ENCODE assay signal across 8 cellular contexts in genomic region chr9:97853056-97853843, GRCh38. TPM values are rescaled to one million over a fixed set of nuclear protein-coding genes. Genes with fewer than 3 reads are reported as not detected.
DNase-seq lines count a peak whose midpoint lies in the region; ATAC-seq and TF ChIP-seq lines count a peak whose summit lies in the region.

FOXE1 (plus strand) TSS chr9:97853226; CDS start chr9:97853915, 689 bp downstream.

- no peaks in the 10 kb centered on the region for H3K36me3 Mint-ChIP-seq in activated naive CD8-positive, alpha-beta T cell treated with anti-CD3 and anti-CD28 coated beads, Interleukin-2, amount 50 U/mL, for 24 hours (ENCODE audit: low read depth)
- H3K36me3 Mint-ChIP-seq in memory B cell, result peaks cover 1% of the 10 kb centered on the region

- ATAC-seq in Right ventricle myocardium superior (ENCODE audit: poor library complexity) (no peak), memory B cell (ENCODE audit: low read depth) (peak; percentile 17), upper lobe of left lung (ENCODE audit: low FRiP score in 2 of 2) (peak in 1 of 2 donors; percentile 30), HG02571 (IDR thresholded peaks at IDR 0.05; ENCODE audit: unreplicated experiment) (no peak), GM19395 (IDR thresholded peaks at IDR 0.05; ENCODE audit: unreplicated experiment) (no peak)
- ATAC-seq in activated naive CD8-positive, alpha-beta T cell treated with anti-CD3 and anti-CD28 coated beads, Interleukin-2, amount 50 U/mL, for 24 hours, result no peak

- no peak for TF ChIP-seq EP300 in upper lobe of left lung (IDR thresholded peaks at IDR 0.05)

- H3K4me1 ChIP-seq in cardiac muscle cell (ENCODE audit: low read depth) (no peaks in the 10 kb centered on the region), upper lobe of left lung (peaks cover 34 to 54% (median 39%) of the 10 kb centered on the region in 4 donors)

- H3K4me3 ChIP-seq in cardiac muscle cell (peak within 1 kb of the TSS; percentile 35), upper lobe of left lung (peak within 1 kb of the TSS in 3 of 4 donors; percentile 37 to 45 (median 44))

- H3K4me1 Mint-ChIP-seq in activated naive CD8-positive, alpha-beta T cell treated with anti-CD3 and anti-CD28 coated beads, Interleukin-2, amount 50 U/mL, for 24 hours, result peaks cover 31% of the 10 kb centered on the region
- H3K4me1 Mint-ChIP-seq in memory B cell, result peaks cover 4% of the 10 kb centered on the region

- DNase-seq in cardiac muscle cell (ENCODE audit: low read depth in 1 of 2, low spot score in 1 of 2), result no peak
- no peak for DNase-seq in Right ventricle myocardium superior
- DNase-seq in activated naive CD8-positive, alpha-beta T cell treated with anti-CD3 and anti-CD28 coated beads, Interleukin-2, amount 50 U/mL, for 24 hours, result no peak
- DNase-seq in memory B cell (ENCODE audit: low spot score in 2 of 2), result no peak
- peak in 1 of 2 donors; percentile 78 for DNase-seq in upper lobe of left lung
- no peak for DNase-seq in amygdala (lab: John Stamatoyannopoulos, UW)

- 0 to 2% methylated on average over 10 to 39 of the region's 83 CpGs for WGBS in upper lobe of left lung, 2 donors

- intact Hi-C loops in Right ventricle myocardium superior (cut with DNase I), result no loop called here

- no peak for TF ChIP-seq POLR2A in upper lobe of left lung (IDR thresholded peaks at IDR 0.05)

- TF ChIP-seq CTCF in cardiac muscle cell (IDR thresholded peaks at IDR 0.05; ENCODE audit: low read depth, low read length), result no peak
- no peak for TF ChIP-seq CTCF in upper lobe of left lung (IDR thresholded peaks at IDR 0.05)

- no peaks in the 10 kb centered on the region for H3K9me3 Mint-ChIP-seq in activated naive CD8-positive, alpha-beta T cell treated with anti-CD3 and anti-CD28 coated beads, Interleukin-2, amount 50 U/mL, for 24 hours
- no peaks in the 10 kb centered on the region for H3K9me3 Mint-ChIP-seq in memory B cell

- peaks cover 82% of the 10 kb centered on the region for H3K27me3 Mint-ChIP-seq in activated naive CD8-positive, alpha-beta T cell treated with anti-CD3 and anti-CD28 coated beads, Interleukin-2, amount 50 U/mL, for 24 hours
- peaks cover 18% of the 10 kb centered on the region for H3K27me3 Mint-ChIP-seq in memory B cell

- H3K27me3 ChIP-seq in cardiac muscle cell, result peaks cover 100% of the 10 kb centered on the region
- peaks cover 0 to 95% (median 54%) of the 10 kb centered on the region in 4 donors for H3K27me3 ChIP-seq in upper lobe of left lung

- H3K9me3 ChIP-seq in cardiac muscle cell (ENCODE audit: low read depth) (no peaks in the 10 kb centered on the region), upper lobe of left lung (no peaks in the 10 kb centered on the region)

- H3K27ac Mint-ChIP-seq in activated naive CD8-positive, alpha-beta T cell treated with anti-CD3 and anti-CD28 coated beads, Interleukin-2, amount 50 U/mL, for 24 hours, result no peak within 1 kb of the TSS
- H3K27ac Mint-ChIP-seq in memory B cell, result peak within 1 kb of the TSS; percentile 71

- H3K36me3 ChIP-seq in cardiac muscle cell (no peaks in the 10 kb centered on the region), upper lobe of left lung (no peaks in the 10 kb centered on the region)

- H3K27ac ChIP-seq in cardiac muscle cell, result no peak within 1 kb of the TSS
- no peak within 1 kb of the TSS for H3K27ac ChIP-seq in upper lobe of left lung

- peak within 1 kb of the TSS; percentile 83 for H3K4me3 Mint-ChIP-seq in activated naive CD8-positive, alpha-beta T cell treated with anti-CD3 and anti-CD28 coated beads, Interleukin-2, amount 50 U/mL, for 24 hours
- H3K4me3 Mint-ChIP-seq in memory B cell, result peak within 1 kb of the TSS; percentile 78

RNA-seq across cellular contexts. Expression of gene FOXE1, which starts in this region (rescaled TPM):
- not detected in 2 replicates for total RNA-seq in cardiac muscle cell
- polyA plus RNA-seq in cardiac muscle cell, result not detected in 2 replicates
- not detected for total RNA-seq in Right ventricle myocardium superior
- 1 to 10 TPM in 1 of 6 donors, not detected in 5; 1.8 TPM for total RNA-seq in upper lobe of left lung
